ENCODE assay signal across 10 cellular contexts in genomic region chr13:36817996-36818395, GRCh38. TPM values are rescaled to one million over a fixed set of nuclear protein-coding genes. Genes with fewer than 3 reads are reported as not detected.
DNase-seq lines count a peak whose midpoint lies in the region; ATAC-seq and TF ChIP-seq lines count a peak whose summit lies in the region.
"Had no signal": no experiment of that assay in that cellular context is flagged by ENCODE, and none has a peak within 500 bp of the region (broad histone marks: within the 10 kb centered on the region; RNA-seq: fewer than 3 reads in every experiment).

No MANE protein-coding gene starts in this region.

- WGBS in aorta, 2 donors, result 49 to 58% methylated on average over 4 of the region's 4 CpGs

- peak overlapping the region in 2 of 3 donors; percentile 14 to 94 for H3K27ac Mint-ChIP-seq in CD4-positive, CD25-positive, alpha-beta regulatory T cell
- no peak overlapping the region for H3K27ac Mint-ChIP-seq in activated naive CD8-positive, alpha-beta T cell treated with anti-CD3 and anti-CD28 coated beads, Interleukin-2, amount 10 ng/mL, durations not matched to agents 7 days and 5 days
- peak overlapping the region; percentile 87 to 90 for H3K27ac Mint-ChIP-seq in natural killer cell

- H3K9me2 ChIP-seq in HCT116 (ENCODE audit: insufficient read depth), result no peaks in the 10 kb centered on the region

- RAD21 ChIA-PET in HCT116 (lab: Charles Lee; ENCODE audit: low non-redundant PET in 1 of 2, low total read pairs in 2 of 2, uncharacterized antibody in 2 of 2, unreplicated experiment in 2 of 2), result no interaction called here

- no peak for DNase-seq in CD4-positive, CD25-positive, alpha-beta regulatory T cell
- DNase-seq in HCT116 (ENCODE audit: low read depth, low spot score), result no peak
- DNase-seq in activated naive CD8-positive, alpha-beta T cell treated with anti-CD3 and anti-CD28 coated beads, Interleukin-2, amount 10 ng/mL, durations not matched to agents 7 days and 5 days, result no peak
- no peak for DNase-seq in natural killer cell
- DNase-seq in CD1c-positive myeloid dendritic cell (ENCODE audit: extremely low spot score), result no peak
- no peak for DNase-seq in aorta
- DNase-seq: NCI-H2029 had no signal

- peaks cover 28 to 47% (median 34%) of the 10 kb centered on the region in 4 donors for H3K4me1 Mint-ChIP-seq in CD4-positive, CD25-positive, alpha-beta regulatory T cell
- peaks cover 28% of the 10 kb centered on the region for H3K4me1 Mint-ChIP-seq in activated naive CD8-positive, alpha-beta T cell treated with anti-CD3 and anti-CD28 coated beads, Interleukin-2, amount 10 ng/mL, durations not matched to agents 7 days and 5 days
- H3K4me1 Mint-ChIP-seq in natural killer cell, result peaks cover 33 to 40% of the 10 kb centered on the region in 2 donors

- BruUV-seq in HCT116 (replicated peaks; lab: Mats Ljungman, UMichigan), result no TSS peak

- H3K27ac ChIP-seq in CD4-positive, CD25-positive, alpha-beta regulatory T cell (ENCODE audit: insufficient read depth, low read length, poor library complexity, severe bottlenecking), result no peak overlapping the region
- H3K27ac ChIP-seq in HCT116 (ENCODE audit: low read depth, low read length) (no peak overlapping the region), aorta (ENCODE audit: low read depth in 1 of 2, low read length in 2 of 2) (no peak overlapping the region)
- H3K27ac ChIP-seq: foreskin keratinocyte had no signal

- H3K9ac ChIP-seq in HCT116 (ENCODE audit: low read length), result no peak overlapping the region

- H3K9me3 Mint-ChIP-seq in CD4-positive, CD25-positive, alpha-beta regulatory T cell, result no peaks in the 10 kb centered on the region
- H3K9me3 Mint-ChIP-seq in activated naive CD8-positive, alpha-beta T cell treated with anti-CD3 and anti-CD28 coated beads, Interleukin-2, amount 10 ng/mL, durations not matched to agents 7 days and 5 days, result no peaks in the 10 kb centered on the region
- H3K9me3 Mint-ChIP-seq in natural killer cell, result no peaks in the 10 kb centered on the region

- peak overlapping the region; percentile 97 for H2AFZ ChIP-seq in HCT116 (ENCODE audit: low read depth, low read length, poor library complexity, severe bottlenecking)

- peaks cover 4% of the 10 kb centered on the region for H3K27me3 ChIP-seq in CD4-positive, CD25-positive, alpha-beta regulatory T cell (ENCODE audit: control insufficient read depth, insufficient read depth, low read length)
- H3K27me3 ChIP-seq in HCT116 (ENCODE audit: insufficient read depth, low read length) (no peaks in the 10 kb centered on the region), aorta (ENCODE audit: control insufficient read depth in 1 of 2, insufficient read depth in 2 of 2, low read length in 1 of 2) (no peaks in the 10 kb centered on the region)

- no peak for ATAC-seq in CD4-positive, CD25-positive, alpha-beta regulatory T cell (ENCODE audit: low read depth in 2 of 2)
- no peak for ATAC-seq in HCT116
- ATAC-seq in activated naive CD8-positive, alpha-beta T cell treated with anti-CD3 and anti-CD28 coated beads, Interleukin-2, amount 10 ng/mL, durations not matched to agents 7 days and 5 days (ENCODE audit: low read depth), result no peak
- no peak for ATAC-seq in natural killer cell
- ATAC-seq in HG02763 (IDR thresholded peaks at IDR 0.05; ENCODE audit: unreplicated experiment), result no peak
- ATAC-seq in aorta (ENCODE audit: low FRiP score), result no peak
- no peak for ATAC-seq in HG02840 (IDR thresholded peaks at IDR 0.05; ENCODE audit: low FRiP score, unreplicated experiment)

- intact Hi-C loops in HCT116 (cut with micrococcal nuclease) (no loop called here), natural killer cell (cut with micrococcal nuclease) (loop anchor here (5.0 kb wide), 1 partner anchor 179 kb away; the partner anchor contains the start of gene ALG5), aorta (cut with DNase I) (no loop called here)

- no peak overlapping the region for H3K4me2 ChIP-seq in HCT116 (ENCODE audit: low read length)

- peaks cover 18% of the 10 kb centered on the region for H3K27me3 Mint-ChIP-seq in CD4-positive, CD25-positive, alpha-beta regulatory T cell
- H3K27me3 Mint-ChIP-seq in activated naive CD8-positive, alpha-beta T cell treated with anti-CD3 and anti-CD28 coated beads, Interleukin-2, amount 10 ng/mL, durations not matched to agents 7 days and 5 days, result peaks cover 15% of the 10 kb centered on the region
- H3K27me3 Mint-ChIP-seq in natural killer cell (ENCODE audit: low read depth in 2 of 2), result peaks cover 26 to 32% of the 10 kb centered on the region in 2 donors

- H3K9me3 ChIP-seq in CD4-positive, CD25-positive, alpha-beta regulatory T cell (ENCODE audit: control insufficient read depth in 2 of 2, low read length in 2 of 2), result no peaks in the 10 kb centered on the region
- no peaks in the 10 kb centered on the region for H3K9me3 ChIP-seq in HCT116 (ENCODE audit: control insufficient read depth in 1 of 2, insufficient read depth in 1 of 2, low read depth in 1 of 2, low read length in 2 of 2)
- no peaks in the 10 kb centered on the region for H3K9me3 ChIP-seq in aorta (ENCODE audit: control insufficient read depth, low read length)

- peak overlapping the region; percentile 97 for H3K4me3 ChIP-seq in CD4-positive, CD25-positive, alpha-beta regulatory T cell (ENCODE audit: low read depth, low read length)
- H3K4me3 ChIP-seq in HCT116 (replicated peaks in 1 of 2; ENCODE audit: low read depth in 1 of 2, low read length in 2 of 2), result no peak overlapping the region
- no peak overlapping the region for H3K4me3 ChIP-seq in aorta (ENCODE audit: low read length in 2 of 2)

- POLR2A ChIA-PET in HCT116 (lab: Charles Lee), result no interaction called here
- POLR2A ChIA-PET in activated naive CD8-positive, alpha-beta T cell treated with anti-CD3 and anti-CD28 coated beads, Interleukin-2, amount 10 ng/mL, durations not matched to agents 7 days and 5 days (lab: Charles Lee), result interaction anchor here (0.9 kb wide), 1 partner anchor 182 kb away, joined by 3 read pairs; no protein-coding TSS in a partner anchor

- TF ChIP-seq CTCF in HCT116 (IDR thresholded peaks at IDR 0.05 in 2 of 3, conservative IDR thresholded peaks at IDR 0.05 in 1 of 3; ENCODE audit: borderline replicate concordance in 1 of 3, insufficient read depth in 1 of 3, low read depth in 2 of 3, low read length in 2 of 3) (no peak; a peak in 2 of 6 replicates), natural killer cell (IDR thresholded peaks at IDR 0.05) (no peak)

- no peaks in the 10 kb centered on the region for H3K36me3 ChIP-seq in CD4-positive, CD25-positive, alpha-beta regulatory T cell (ENCODE audit: control insufficient read depth, insufficient read depth, low read length)
- no peaks in the 10 kb centered on the region for H3K36me3 ChIP-seq in HCT116 (ENCODE audit: control insufficient read depth in 1 of 2, insufficient read depth in 2 of 2, low read length in 2 of 2)
- H3K36me3 ChIP-seq in aorta (ENCODE audit: control insufficient read depth in 1 of 2, insufficient read depth in 2 of 2, low read length in 1 of 2), result no peaks in the 10 kb centered on the region

- CTCF ChIA-PET in HCT116 (lab: Charles Lee), result no interaction called here

- peaks cover 37% of the 10 kb centered on the region for H3K79me2 ChIP-seq in HCT116 (ENCODE audit: insufficient read depth, low read length)

- TF ChIP-seq POLR2A in HCT116 (IDR thresholded peaks at IDR 0.05; ENCODE audit: borderline replicate concordance, extremely low read depth, insufficient read depth, insufficient read length), result no peak

- H4K20me1 ChIP-seq in HCT116 (ENCODE audit: insufficient read depth), result no peaks in the 10 kb centered on the region

- H3K4me1 ChIP-seq in CD4-positive, CD25-positive, alpha-beta regulatory T cell (ENCODE audit: control insufficient read depth, insufficient read depth, low read length, poor library complexity, severe bottlenecking), result peaks cover 41% of the 10 kb centered on the region
- H3K4me1 ChIP-seq in HCT116 (ENCODE audit: control insufficient read depth in 1 of 2, insufficient read depth in 2 of 2, low read length in 2 of 2) (peaks cover 3 to 21% of the 10 kb centered on the region in 2 experiments; a peak in 3 of 4 replicates), aorta (ENCODE audit: control insufficient read depth in 1 of 2, insufficient read depth in 2 of 2, low read length in 2 of 2) (peaks cover 3 to 5% of the 10 kb centered on the region in 2 donors)

- peak overlapping the region; percentile 94 to 97 (median 96) for H3K4me3 Mint-ChIP-seq in CD4-positive, CD25-positive, alpha-beta regulatory T cell
- H3K4me3 Mint-ChIP-seq in activated naive CD8-positive, alpha-beta T cell treated with anti-CD3 and anti-CD28 coated beads, Interleukin-2, amount 10 ng/mL, durations not matched to agents 7 days and 5 days, result peak overlapping the region; percentile 88
- H3K4me3 Mint-ChIP-seq in natural killer cell, result peak overlapping the region; percentile 95

- TF ChIP-seq RAD21 in HCT116 (IDR thresholded peaks at IDR 0.05; ENCODE audit: low read depth), result no peak; the same call in 1 of the 2 replicates

- H3K36me3 Mint-ChIP-seq in CD4-positive, CD25-positive, alpha-beta regulatory T cell, result no peaks in the 10 kb centered on the region
- peaks cover 4% of the 10 kb centered on the region for H3K36me3 Mint-ChIP-seq in activated naive CD8-positive, alpha-beta T cell treated with anti-CD3 and anti-CD28 coated beads, Interleukin-2, amount 10 ng/mL, durations not matched to agents 7 days and 5 days
- no peaks in the 10 kb centered on the region for H3K36me3 Mint-ChIP-seq in natural killer cell

TF ChIP-seq in HCT116, 20 proteins besides CTCF, POLR2A, EP300 and RAD21 (continues in another document):
- TF ChIP-seq SIN3A (IDR thresholded peaks at IDR 0.05; ENCODE audit: low read depth) (no peak), EGR1 (IDR thresholded peaks at IDR 0.05; ENCODE audit: low read depth) (no peak), MAX (IDR thresholded peaks at IDR 0.05) (no peak), ZFX (IDR thresholded peaks at IDR 0.05) (no peak)

RNA-seq across cellular contexts. Expression of gene RFXAP, which starts 1.0 kb away (rescaled TPM):
- 7.1 TPM for total RNA-seq in CD4-positive, CD25-positive, alpha-beta regulatory T cell
- 1 to 10 TPM; 2.4 to 2.5 (median 2.5) TPM for polyA plus RNA-seq in CD4-positive, CD25-positive, alpha-beta regulatory T cell
- total RNA-seq in HCT116 (2021; ENCODE audit: unreplicated experiment) (4.4 TPM), natural killer cell (10 to 100 TPM in 2 of 3 donors, 1 to 10 TPM in 1; 6.0 to 13.3 (median 11.3) TPM), aorta (1 to 10 TPM; 6.2 to 6.8 TPM)
- polyA plus RNA-seq in HCT116 (2012), result 1.8 and 2.4 TPM in 2 replicates
- total RNA-seq in activated naive CD8-positive, alpha-beta T cell treated with anti-CD3 and anti-CD28 coated beads, Interleukin-2, amount 10 ng/mL, durations not matched to agents 7 days and 5 days, result 10 to 100 TPM; 16.5 to 17.6 TPM
- polyA plus RNA-seq in aorta, result 1 to 10 TPM; 1.6 to 5.3 TPM
